In the genomic region with DNA sequence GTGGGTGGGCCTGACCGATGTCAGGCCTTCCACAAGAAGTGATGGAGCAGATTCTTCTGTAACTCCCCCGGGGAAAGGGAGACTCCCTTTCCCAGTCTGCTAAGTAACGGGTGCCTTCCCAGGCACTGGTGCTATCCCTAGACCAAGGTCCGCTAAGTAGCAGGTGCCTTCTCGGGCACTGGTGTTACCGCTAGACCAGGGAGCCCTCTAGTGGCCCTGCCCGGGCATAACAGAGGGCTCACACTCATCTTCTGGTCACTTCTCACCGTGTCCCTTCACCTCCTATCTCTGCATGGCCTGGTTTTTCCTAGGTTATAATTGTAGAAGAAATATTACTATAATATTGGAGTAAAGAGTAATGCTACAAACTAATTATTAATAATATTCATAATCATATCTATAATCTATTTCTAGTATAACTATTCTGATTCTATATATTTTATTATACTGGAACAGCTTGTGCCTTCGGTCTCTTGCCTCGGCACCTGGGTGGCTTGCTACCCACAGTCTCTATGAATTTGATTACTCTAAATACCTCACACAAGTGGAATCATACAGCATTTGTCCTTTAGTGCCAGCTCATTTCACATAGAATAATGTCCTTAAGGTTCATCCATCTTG, we compare ENCODE assay signal across 9 cellular contexts.
A peak's percentile ranks its signal among the peaks of the same experiment; 100 is the strongest.
DNase-seq lines count a peak whose midpoint lies in the region; ATAC-seq and TF ChIP-seq lines count a peak whose summit lies in the region.
"Had no signal": no experiment of that assay in that cellular context is flagged by ENCODE, and none has a peak within 500 bp of the region (broad histone marks: within the 10 kb centered on the region; RNA-seq: fewer than 3 reads in every experiment).

No MANE protein-coding gene starts in this region.

- no peak overlapping the region for H3K27ac ChIP-seq in prostate gland

- in situ Hi-C loops in GM13977 (cut with MboI; ENCODE audit: low pct_unique_long_range_greater_than_20kb, low sequenced_read_pairs, unreplicated experiment), result no loop called here

- DNase-seq in AG20443 (ENCODE audit: low spot score) (peak; percentile 41), GM13977 (ENCODE audit: low spot score) (peak; percentile 7), NCI-H1092 (lab: John Stamatoyannopoulos, UW) (peak; percentile 1), activated B cell treated with CpG ODN at 0.5 μM for 24 hours (peak; percentile 28), Right ventricle myocardium superior (peak; percentile 70), prostate gland (ENCODE audit: low spot score) (peak; percentile 31)

- CTCF ChIA-PET in activated B cell treated with CpG ODN at 0.5 μM for 24 hours (lab: Charles Lee), result interaction anchor here (0.6 to 1.0 kb wide), 2 partner anchors 24 to 1833 kb away, joined by 3 read pairs; no protein-coding TSS in a partner anchor

- intact Hi-C loops in activated B cell treated with CpG ODN at 0.5 μM for 24 hours (cut with micrococcal nuclease) (loop anchor here (5.0 to 10.0 kb wide), 2 partner anchors 1310 to 1917 kb away; no protein-coding TSS in a partner anchor), Right ventricle myocardium superior (cut with DNase I) (no loop called here), prostate gland (cut with DNase I) (no loop called here)

- no peaks in the 10 kb centered on the region for H3K36me3 ChIP-seq in prostate gland

- peak; percentile 95 for TF ChIP-seq CTCF in GM13977 (IDR thresholded peaks at IDR 0.05; ENCODE audit: extremely low read depth, insufficient read depth, missing control alignments)
- no peak for TF ChIP-seq CTCF in activated B cell treated with CpG ODN at 0.5 μM for 24 hours (IDR thresholded peaks at IDR 0.05)
- peak; percentile 19 to 55 (median 50) for TF ChIP-seq CTCF in prostate gland (IDR thresholded peaks at IDR 0.05)

- no peaks in the 10 kb centered on the region for H3K27me3 ChIP-seq in prostate gland (replicated peaks; ENCODE audit: insufficient read depth)

- WGBS in prostate gland, result 36% methylated on average over 10 of the region's 10 CpGs

- H3K4me1 Mint-ChIP-seq in activated B cell treated with CpG ODN at 0.5 μM for 24 hours, result peaks cover 15% of the 10 kb centered on the region

- no peaks in the 10 kb centered on the region for H3K36me3 Mint-ChIP-seq in activated B cell treated with CpG ODN at 0.5 μM for 24 hours (ENCODE audit: low read depth)

- H3K27ac Mint-ChIP-seq in activated B cell treated with CpG ODN at 0.5 μM for 24 hours, result no peak overlapping the region
- H3K27ac Mint-ChIP-seq: T-helper 1 cell treated with Interleukin-12 subunit alpha and Interleukin-12 subunit beta and Interleukin-4 antibody, amounts not matched to agents 30 μg/mL and 1 μg/mL, for 36 hours had no signal

- peak; percentile 90 for ATAC-seq in HG02798 (IDR thresholded peaks at IDR 0.05; ENCODE audit: poor library complexity, unreplicated experiment)
- ATAC-seq in activated B cell treated with CpG ODN at 0.5 μM for 24 hours (ENCODE audit: low read depth), result peak; percentile 40
- ATAC-seq in Right ventricle myocardium superior (ENCODE audit: poor library complexity), result no peak
- ATAC-seq in GM21447 (IDR thresholded peaks at IDR 0.05; ENCODE audit: unreplicated experiment), result no peak

- no peak overlapping the region for H3K4me3 ChIP-seq in prostate gland

- H3K9me3 Mint-ChIP-seq in activated B cell treated with CpG ODN at 0.5 μM for 24 hours, result peaks cover 2% of the 10 kb centered on the region
- H3K9me3 Mint-ChIP-seq: T-helper 1 cell treated with Interleukin-12 subunit alpha and Interleukin-12 subunit beta and Interleukin-4 antibody, amounts not matched to agents 30 μg/mL and 1 μg/mL, for 36 hours had no signal

- POLR2A ChIA-PET in activated B cell treated with CpG ODN at 0.5 μM for 24 hours (lab: Charles Lee), result no interaction called here

- H3K4me3 Mint-ChIP-seq in activated B cell treated with CpG ODN at 0.5 μM for 24 hours, result peak overlapping the region; percentile 44
- H3K4me3 Mint-ChIP-seq: T-helper 1 cell treated with Interleukin-12 subunit alpha and Interleukin-12 subunit beta and Interleukin-4 antibody, amounts not matched to agents 30 μg/mL and 1 μg/mL, for 36 hours had no signal

- no peaks in the 10 kb centered on the region for H3K27me3 Mint-ChIP-seq in activated B cell treated with CpG ODN at 0.5 μM for 24 hours

- H3K9me3 ChIP-seq in prostate gland, result no peaks in the 10 kb centered on the region

- H3K4me1 ChIP-seq in prostate gland (replicated peaks), result no peaks in the 10 kb centered on the region

- TF ChIP-seq POLR2A in prostate gland (IDR thresholded peaks at IDR 0.05), result no peak

Comparison
In these comparisons a context has a peak if more than half of its experiments do, and no peak if none do; other contexts are left out.
1. DNase-seq: peak in every context shown above with its lines; median percentile 70 in Right ventricle myocardium superior; 41 in AG20443; 31 in prostate gland; 28 in activated B cell treated with CpG ODN at 0.5 μM for 24 hours; 7 in GM13977; 1 in NCI-H1092.
2. ATAC-seq: peak in HG02798 (single experiment) and activated B cell treated with CpG ODN at 0.5 μM for 24 hours (single experiment); none in Right ventricle myocardium superior (single experiment) and GM21447 (single experiment).